Comparison of ENCODE assay signal across 8 cellular contexts in the genomic region with DNA sequence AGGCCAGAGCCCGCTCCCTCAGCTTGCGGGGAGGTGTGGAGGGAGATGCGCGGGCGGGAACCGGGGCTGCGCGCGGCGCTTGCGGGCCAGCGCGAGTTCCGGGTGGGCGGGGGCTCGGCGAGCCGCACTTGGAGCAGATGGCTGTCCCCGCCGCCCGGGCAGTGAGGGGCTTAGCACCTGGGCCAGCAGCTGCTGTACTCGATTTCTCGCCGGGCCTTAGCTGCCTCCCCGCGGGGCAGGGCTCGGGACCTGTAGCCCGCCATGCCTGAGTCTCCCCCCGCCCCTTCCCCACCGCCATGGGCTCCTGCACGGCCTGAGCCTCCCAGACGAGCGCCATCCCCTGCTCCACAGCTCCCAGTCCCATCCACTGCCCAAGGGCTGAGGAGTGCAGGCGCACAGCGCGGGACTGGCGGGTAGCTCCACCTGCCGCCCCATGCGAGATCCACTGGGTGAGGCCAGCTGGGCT.
DNase-seq lines count a peak whose midpoint lies in the region; ATAC-seq, FAIRE-seq and TF ChIP-seq lines count a peak whose summit lies in the region.
"Not testable (repeated sequence)": the region's sequence is repeated elsewhere in the genome, so short reads cannot be mapped to it uniquely, and the experiment has no call there.

No MANE protein-coding gene starts in this region.

- H3K27me3 ChIP-seq in RWPE2 (ENCODE audit: insufficient read depth, poor library complexity, severe bottlenecking); spleen (replicated peaks in 1 of 7); testis: not testable (repeated sequence)

- H3K9ac ChIP-seq in kidney (ENCODE audit: low read length in 2 of 2) = not testable (repeated sequence)

- intact Hi-C loops in kidney (cut with DNase I); spleen (cut with DNase I; ENCODE audit: low total_unique reads); testis (cut with DNase I; ENCODE audit: low total_unique reads): not testable (repeated sequence)

- TF ChIP-seq CTCF in HEK293 (tag by site-specific recombination; IDR thresholded peaks at IDR 0.05); RWPE2 (IDR thresholded peaks at IDR 0.05; ENCODE audit: poor library complexity, severe bottlenecking); chondrocyte (IDR thresholded peaks at IDR 0.05); kidney (IDR thresholded peaks at IDR 0.05; ENCODE audit: borderline replicate concordance, extremely low read depth, insufficient read depth); spleen (IDR thresholded peaks at IDR 0.05 in 8 of 11, conservative IDR thresholded peaks at IDR 0.05 in 3 of 11); testis (IDR thresholded peaks at IDR 0.05): not testable (repeated sequence)

- DNase-seq in HEK293T (ENCODE audit: extremely low spot score) = not testable (repeated sequence)
- peak; percentile 39 for DNase-seq in RWPE2 (ENCODE audit: low spot score)
- peak; percentile 16 for DNase-seq in activated gamma-delta T cell (lab: John Stamatoyannopoulos, UW)
- DNase-seq in chondrocyte (ENCODE audit: low spot score) = peak; percentile 82
- peak; percentile 60 for DNase-seq in kidney
- peak; percentile 64 for DNase-seq in spleen
- DNase-seq in testis = peak; percentile 32

- not testable (repeated sequence) for H3K36me3 Mint-ChIP-seq in chondrocyte (ENCODE audit: low read depth)

- CTCF ChIA-PET in HEK293 (lab: Yijun Ruan, JAX); HEK293T (lab: Yijun Ruan, JAX): not testable (repeated sequence)

- not testable (repeated sequence) for H3K36me3 ChIP-seq in HEK293 (ENCODE audit: control insufficient read depth in 2 of 2, insufficient read depth in 1 of 2, low read length in 2 of 2); RWPE2 (ENCODE audit: low read depth); kidney (ENCODE audit: control insufficient read depth in 1 of 2, insufficient read depth in 2 of 2, low read length in 2 of 2); spleen; testis (ENCODE audit: low read depth, missing control alignments)

- not testable (repeated sequence) for TF ChIP-seq POLR2A in spleen (IDR thresholded peaks at IDR 0.05); testis (IDR thresholded peaks at IDR 0.05)

- WGBS in spleen, 5 donors = 92 to 97% (median 94%) methylated on average over 18 to 39 of the region's 39 CpGs
- 81 to 93% methylated on average over 16 to 32 of the region's 39 CpGs for WGBS in testis, 2 donors

- not testable (repeated sequence) for FAIRE-seq in kidney (lab: Jason Lieb, UNC)

- POLR2A ChIA-PET in HEK293 (lab: Yijun Ruan, JAX); HEK293T (lab: Yijun Ruan, JAX): not testable (repeated sequence)

- not testable (repeated sequence) for H3K9me3 Mint-ChIP-seq in chondrocyte (ENCODE audit: low read depth)

- H3K9me3 ChIP-seq in HEK293 (ENCODE audit: control insufficient read depth, insufficient read depth, low read depth, low read length); RWPE2 (ENCODE audit: severe bottlenecking); kidney (ENCODE audit: control insufficient read depth in 1 of 2, low read length in 2 of 2); testis: not testable (repeated sequence)
- peaks cover 0 to 13% (median 7%) of the 10 kb centered on the region in 8 donors for H3K9me3 ChIP-seq in spleen

- not testable (repeated sequence) for H3K27me3 Mint-ChIP-seq in chondrocyte (ENCODE audit: low read depth)

- H3K4me3 Mint-ChIP-seq in chondrocyte (ENCODE audit: unreplicated experiment) = not testable (repeated sequence)

- not testable (repeated sequence) for H3K4me3 ChIP-seq in HEK293 (ENCODE audit: low read depth, low read length); RWPE2 (ENCODE audit: severe bottlenecking); kidney (ENCODE audit: low read length in 2 of 2); spleen
- peak overlapping the region; percentile 22 to 58 for H3K4me3 ChIP-seq in testis

- H3K27ac Mint-ChIP-seq in chondrocyte (ENCODE audit: unreplicated experiment) = not testable (repeated sequence)

- not testable (repeated sequence) for H3K4me1 Mint-ChIP-seq in chondrocyte (ENCODE audit: low read depth)

- not testable (repeated sequence) for ATAC-seq in RWPE2 (ENCODE audit: low read depth)

- H3K27ac ChIP-seq in HEK293 (ENCODE audit: extremely low read depth, low read depth, low read length); RWPE2 (ENCODE audit: poor library complexity, severe bottlenecking); kidney (ENCODE audit: low read depth in 2 of 2, low read length in 2 of 2); spleen; testis: not testable (repeated sequence)

- H3K4me1 ChIP-seq in HEK293 (ENCODE audit: control insufficient read depth, insufficient read depth, low read length); RWPE2 (ENCODE audit: insufficient read depth, poor library complexity, severe bottlenecking); kidney (ENCODE audit: control insufficient read depth in 1 of 2, insufficient read depth in 1 of 2, low read depth in 1 of 2, low read length in 2 of 2); spleen; testis: not testable (repeated sequence)

TF ChIP-seq in HEK293, 187 proteins besides CTCF, POLR2A, EP300 and RAD21:
- TF ChIP-seq ZNF202 (tag by site-specific recombination; IDR thresholded peaks at IDR 0.05; ENCODE audit: borderline replicate concordance) = 0 out of 2 replicates have a peak, but pooled peaks have one; percentile 37

TF ChIP-seq in HEK293T, 16 proteins besides CTCF, POLR2A, EP300 and RAD21:
- 0 out of 2 replicates have a peak, but pooled peaks have one; percentile 18 for TF ChIP-seq FOXM1 (IDR thresholded peaks at IDR 0.05; ENCODE audit: borderline replicate concordance)
